ENCODE assay signal across 1 cellular context in genomic region chr7:16587129-16587528, GRCh38.
TF ChIP-seq lines count a peak whose summit lies in the region.

No MANE protein-coding gene starts in this region.

TF ChIP-seq in K562, 482 proteins besides CTCF, POLR2A, EP300 and RAD21 (continued from another document):
- TF ChIP-seq IRF9 (tag; IDR thresholded peaks at IDR 0.05) (no peak), ZNF239 (CRISPR knock-in tag; IDR thresholded peaks at IDR 0.05) (no peak), KLF16 (IDR thresholded peaks at IDR 0.05) (no peak), ZNF766 (CRISPR knock-in tag; conservative IDR thresholded peaks at IDR 0.05) (no peak), CHD7 (IDR thresholded peaks at IDR 0.05; ENCODE audit: low read depth, low read length) (no peak), KDM1A (IDR thresholded peaks at IDR 0.05) (no peak), ESRRB (CRISPR knock-in tag; IDR thresholded peaks at IDR 0.05; ENCODE audit: borderline replicate concordance) (no peak), ZNF696 (CRISPR knock-in tag; conservative IDR thresholded peaks at IDR 0.05) (no peak), TAL1 (IDR thresholded peaks at IDR 0.05) (peak; percentile 59), POLR3G (IDR thresholded peaks at IDR 0.05; ENCODE audit: extremely low read depth, insufficient read length, insufficient replicate concordance) (no peak), CBFA2T2 (conservative IDR thresholded peaks at IDR 0.05) (peak; percentile 46), PCBP1 (IDR thresholded peaks at IDR 0.05; ENCODE audit: low read depth, low read length, poor library complexity, severe bottlenecking) (no peak), TCF7L2 (IDR thresholded peaks at IDR 0.05; ENCODE audit: low read depth, low read length) (no peak), XRCC4 (IDR thresholded peaks at IDR 0.05; ENCODE audit: extremely low read depth, insufficient read depth, insufficient read length) (no peak), BRCA1 (IDR thresholded peaks at IDR 0.05) (no peak), BRCA1 (CRISPR knock-in tag; IDR thresholded peaks at IDR 0.05) (no peak), ZNF121 (CRISPR knock-in tag; conservative IDR thresholded peaks at IDR 0.05) (no peak), ZNF24 (IDR thresholded peaks at IDR 0.05) (no peak), CBFA2T3 (IDR thresholded peaks at IDR 0.05) (peak; percentile 68), DNMT1 (IDR thresholded peaks at IDR 0.05) (no peak), RBM15 (IDR thresholded peaks at IDR 0.05; ENCODE audit: insufficient read depth, low read length) (no peak), CBX1 (IDR thresholded peaks at IDR 0.05; ENCODE audit: low read depth) (no peak), ZNF584 (CRISPR knock-in tag; IDR thresholded peaks at IDR 0.05; ENCODE audit: low read depth) (no peak), U2AF2 (optimal IDR thresholded peaks at IDR 0.05; ENCODE audit: low read depth, low read length) (no peak), PRMT5 (CRISPR knock-in tag; IDR thresholded peaks at IDR 0.05) (no peak), TEAD4 (IDR thresholded peaks at IDR 0.05; ENCODE audit: low read length) (peak; percentile 29; the same call in 1 of the 2 replicates), TEAD4 (CRISPR knock-in tag; IDR thresholded peaks at IDR 0.05; ENCODE audit: borderline replicate concordance) (no peak), HDAC6 (IDR thresholded peaks at IDR 0.05; ENCODE audit: low read depth, low read length) (no peak), ZNF589 (CRISPR knock-in tag; IDR thresholded peaks at IDR 0.05; ENCODE audit: low read depth) (no peak), MCM2 (IDR thresholded peaks at IDR 0.05; ENCODE audit: low read depth) (no peak), NCOR1 (IDR thresholded peaks at IDR 0.05) (no peak; the same call in 1 of the 2 replicates), RBM25 (IDR thresholded peaks at IDR 0.05; ENCODE audit: low read depth, low read length, severe bottlenecking) (no peak), ZNF785 (CRISPR knock-in tag; IDR thresholded peaks at IDR 0.05) (no peak), ZNF324 (CRISPR knock-in tag; IDR thresholded peaks at IDR 0.05) (no peak), RERE (CRISPR knock-in tag; IDR thresholded peaks at IDR 0.05; ENCODE audit: borderline replicate concordance) (no peak), NR2F6 (CRISPR knock-in tag; IDR thresholded peaks at IDR 0.05) (no peak), PKNOX1 (IDR thresholded peaks at IDR 0.05) (no peak), MCM5 (IDR thresholded peaks at IDR 0.05; ENCODE audit: low read depth) (no peak), FOXM1 (IDR thresholded peaks at IDR 0.05; ENCODE audit: low read depth) (no peak), FOXM1 (CRISPR knock-in tag; IDR thresholded peaks at IDR 0.05; ENCODE audit: low read depth) (no peak), MEF2A (IDR thresholded peaks at IDR 0.05; ENCODE audit: control insufficient read depth, low read depth, low read length) (no peak), NFIX (CRISPR knock-in tag; IDR thresholded peaks at IDR 0.05; ENCODE audit: low read depth) (no peak), MAZ (CRISPR knock-in tag; conservative IDR thresholded peaks at IDR 0.05 in 1 of 2, IDR thresholded peaks at IDR 0.05 in 1 of 2) (no peak), THRA (IDR thresholded peaks at IDR 0.05) (no peak), SOX6 (IDR thresholded peaks at IDR 0.05) (0 out of 2 replicates have a peak, but pooled peaks have one; percentile 13), ILF3 (IDR thresholded peaks at IDR 0.05; ENCODE audit: borderline replicate concordance) (no peak), ARID2 (IDR thresholded peaks at IDR 0.05) (no peak), TFE3 (CRISPR knock-in tag; IDR thresholded peaks at IDR 0.05) (no peak)
